ENCODE assay signal across 9 cellular contexts in the genomic region with DNA sequence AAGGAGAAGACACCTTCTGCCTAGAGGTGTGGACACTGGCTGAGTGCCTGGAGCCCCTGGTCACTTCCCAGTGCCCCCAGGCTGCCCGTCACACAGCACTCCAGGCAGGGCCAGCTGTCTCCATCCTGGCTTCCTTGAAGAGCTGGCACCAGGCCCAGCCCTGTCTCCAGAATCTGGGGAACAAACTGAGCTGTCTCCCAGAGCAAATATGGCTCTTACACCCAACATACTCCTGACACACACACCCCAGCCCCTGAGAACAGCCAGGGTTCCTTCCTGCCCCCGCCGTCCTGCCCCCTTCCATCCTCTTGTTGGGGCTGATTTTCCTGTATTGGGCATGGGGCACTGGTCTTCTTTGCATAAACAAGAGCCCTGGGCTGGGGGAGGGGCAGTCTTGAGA. TPM values are rescaled to one million over a fixed set of nuclear protein-coding genes. Genes with fewer than 3 reads are reported as not detected.
A peak's percentile ranks its signal among the peaks of the same experiment; 100 is the strongest.
DNase-seq lines count a peak whose midpoint lies in the region; ATAC-seq and TF ChIP-seq lines count a peak whose summit lies in the region.
"Had no signal": no experiment of that assay in that cellular context is flagged by ENCODE, and none has a peak within 500 bp of the region (broad histone marks: within the 10 kb centered on the region; RNA-seq: fewer than 3 reads in every experiment).

No MANE protein-coding gene starts in this region.

- in situ Hi-C loops in GM13977 (cut with MboI; ENCODE audit: low pct_unique_long_range_greater_than_20kb, low sequenced_read_pairs, unreplicated experiment): loop anchor here (25.0 kb wide), 1 partner anchor 430 kb away; the partner anchor contains the start of gene SUMO2

- peak overlapping the region; percentile 68 for H3K27ac ChIP-seq in CD4-positive, CD25-positive, alpha-beta regulatory T cell (ENCODE audit: insufficient read depth, low read length, poor library complexity, severe bottlenecking)
- peak overlapping the region; percentile 83 for H3K27ac ChIP-seq in KOPT-K1 (ENCODE audit: low read depth, low read length, poor library complexity, severe bottlenecking)
- H3K27ac ChIP-seq: ovary had no signal

- peaks cover 96% of the 10 kb centered on the region for H3K4me1 ChIP-seq in CD4-positive, CD25-positive, alpha-beta regulatory T cell (ENCODE audit: control insufficient read depth, insufficient read depth, low read length, poor library complexity, severe bottlenecking)

- no peaks in the 10 kb centered on the region for H3K9me3 ChIP-seq in CD4-positive, CD25-positive, alpha-beta regulatory T cell (ENCODE audit: control insufficient read depth in 2 of 2, low read length in 2 of 2)
- no peaks in the 10 kb centered on the region for H3K9me3 ChIP-seq in KOPT-K1 (ENCODE audit: insufficient read depth, low read length, poor library complexity, severe bottlenecking)
- H3K9me3 ChIP-seq: ovary had no signal

- peaks cover 14% of the 10 kb centered on the region for H3K36me3 ChIP-seq in CD4-positive, CD25-positive, alpha-beta regulatory T cell (ENCODE audit: control insufficient read depth, insufficient read depth, low read length)
- H3K36me3 ChIP-seq in KOPT-K1 (ENCODE audit: insufficient read depth, low read length): peaks cover 85% of the 10 kb centered on the region
- H3K36me3 ChIP-seq: ovary had no signal

- H3K36me3 Mint-ChIP-seq in CD4-positive, CD25-positive, alpha-beta regulatory T cell: peaks cover 17% of the 10 kb centered on the region
- H3K36me3 Mint-ChIP-seq in chondrocyte (ENCODE audit: low read depth): peaks cover 3% of the 10 kb centered on the region

- no peak for ATAC-seq in CD4-positive, CD25-positive, alpha-beta regulatory T cell (ENCODE audit: low read depth in 2 of 2)
- no peak for ATAC-seq in GM18870 (IDR thresholded peaks at IDR 0.05; ENCODE audit: unreplicated experiment)

- H3K4me3 ChIP-seq in CD4-positive, CD25-positive, alpha-beta regulatory T cell (ENCODE audit: low read depth, low read length): no peak overlapping the region
- H3K4me3 ChIP-seq: ovary had no signal

- no peaks in the 10 kb centered on the region for H3K9me3 Mint-ChIP-seq in CD4-positive, CD25-positive, alpha-beta regulatory T cell
- H3K9me3 Mint-ChIP-seq in chondrocyte (ENCODE audit: low read depth): no peaks in the 10 kb centered on the region

- no peaks in the 10 kb centered on the region for H3K27me3 Mint-ChIP-seq in CD4-positive, CD25-positive, alpha-beta regulatory T cell
- no peaks in the 10 kb centered on the region for H3K27me3 Mint-ChIP-seq in chondrocyte (ENCODE audit: low read depth)

- H3K4me1 Mint-ChIP-seq in CD4-positive, CD25-positive, alpha-beta regulatory T cell: peaks cover 8 to 93% (median 43%) of the 10 kb centered on the region in 4 donors
- peaks cover 77% of the 10 kb centered on the region for H3K4me1 Mint-ChIP-seq in chondrocyte (ENCODE audit: low read depth)

- DNase-seq in CD4-positive, CD25-positive, alpha-beta regulatory T cell: no peak
- no peak for DNase-seq in chondrocyte (ENCODE audit: low spot score)
- DNase-seq in myocyte (ENCODE audit: low read depth): peak; percentile 87
- DNase-seq in globus pallidus (ENCODE audit: low spot score): no peak
- DNase-seq in NCI-H510A treated with DMSO at 0.1 percent for 48 hours (lab: John Stamatoyannopoulos, UW): no peak
- no peak for DNase-seq in GM13977 (ENCODE audit: low spot score)

- H3K27me3 ChIP-seq in CD4-positive, CD25-positive, alpha-beta regulatory T cell (ENCODE audit: control insufficient read depth, insufficient read depth, low read length): no peaks in the 10 kb centered on the region
- H3K27me3 ChIP-seq: ovary had no signal

- TF ChIP-seq CTCF in chondrocyte (IDR thresholded peaks at IDR 0.05) (no peak), GM13977 (IDR thresholded peaks at IDR 0.05; ENCODE audit: extremely low read depth, insufficient read depth, missing control alignments) (no peak)

- H3K27ac Mint-ChIP-seq in CD4-positive, CD25-positive, alpha-beta regulatory T cell: peak overlapping the region; percentile 25 to 94 (median 80)
- H3K27ac Mint-ChIP-seq in chondrocyte (ENCODE audit: unreplicated experiment): peak overlapping the region; percentile 96

- H3K4me3 Mint-ChIP-seq in CD4-positive, CD25-positive, alpha-beta regulatory T cell: peak overlapping the region; percentile 43 to 85 (median 69)
- H3K4me3 Mint-ChIP-seq in chondrocyte (ENCODE audit: unreplicated experiment): peak overlapping the region; percentile 65

RNA-seq across cellular contexts. Expression of gene NHERF1, which starts 9.1 kb away (rescaled TPM):
- 177 TPM for total RNA-seq in CD4-positive, CD25-positive, alpha-beta regulatory T cell
- polyA plus RNA-seq in CD4-positive, CD25-positive, alpha-beta regulatory T cell: 100 to 1,000 TPM; 373 to 453 (median 405) TPM
- total RNA-seq in chondrocyte (98.7 to 108 TPM (median 98.7 TPM) in 3 replicates), myocyte (54.0 and 63.8 TPM in 2 replicates)
- 82.5 TPM for polyA plus RNA-seq in myocyte (2012)

RNA-seq across cellular contexts. Expression of gene NAT9, which starts 18.6 kb away (rescaled TPM):
- 35.4 TPM for total RNA-seq in CD4-positive, CD25-positive, alpha-beta regulatory T cell
- polyA plus RNA-seq in CD4-positive, CD25-positive, alpha-beta regulatory T cell: 10 to 100 TPM; 16.2 to 22.0 (median 17.7) TPM
- total RNA-seq in chondrocyte (46.8 to 48.9 TPM (median 47.4 TPM) in 3 replicates), myocyte (47.7 and 50.4 TPM in 2 replicates)
- 65.2 TPM for polyA plus RNA-seq in myocyte (2012)

RNA-seq across cellular contexts. Expression of gene RAB37, which starts 20.4 kb away (rescaled TPM):
- total RNA-seq in CD4-positive, CD25-positive, alpha-beta regulatory T cell: 85.5 TPM
- polyA plus RNA-seq in CD4-positive, CD25-positive, alpha-beta regulatory T cell: 100 to 1,000 TPM in 2 of 4 donors, 10 to 100 TPM in 2; 75.6 to 159 (median 104) TPM
- total RNA-seq in chondrocyte (0.15 TPM in 1 of 3 replicates, not detected in the others), myocyte (0.57 TPM in 1 of 2 replicates, not detected in the other)
- 0.48 TPM for polyA plus RNA-seq in myocyte (2012)

RNA-seq across cellular contexts. Expression of gene CD300LF, which starts 44.8 kb away (rescaled TPM):
- 0.52 TPM for total RNA-seq in CD4-positive, CD25-positive, alpha-beta regulatory T cell
- under 1 TPM in 2 of 4 donors, not detected in 2; 0.19 to 0.21 TPM for polyA plus RNA-seq in CD4-positive, CD25-positive, alpha-beta regulatory T cell
- total RNA-seq in chondrocyte (not detected in 3 replicates), myocyte (0.26 TPM in 1 of 2 replicates, not detected in the other)
- polyA plus RNA-seq in myocyte (2012): not detected

Comparison
In these comparisons a context has a peak if more than half of its experiments do, and no peak if none do; other contexts are left out.
1. RNA of gene RAB37, which starts 20.4 kb away (total RNA-seq): 85.5 TPM in CD4-positive, CD25-positive, alpha-beta regulatory T cell (single experiment); 0.15 TPM in chondrocyte and 0.57 TPM in myocyte; every median in the first group is over 10 times any median in the second.